ENCODE assay signal across 18 cellular contexts in the genomic region with DNA sequence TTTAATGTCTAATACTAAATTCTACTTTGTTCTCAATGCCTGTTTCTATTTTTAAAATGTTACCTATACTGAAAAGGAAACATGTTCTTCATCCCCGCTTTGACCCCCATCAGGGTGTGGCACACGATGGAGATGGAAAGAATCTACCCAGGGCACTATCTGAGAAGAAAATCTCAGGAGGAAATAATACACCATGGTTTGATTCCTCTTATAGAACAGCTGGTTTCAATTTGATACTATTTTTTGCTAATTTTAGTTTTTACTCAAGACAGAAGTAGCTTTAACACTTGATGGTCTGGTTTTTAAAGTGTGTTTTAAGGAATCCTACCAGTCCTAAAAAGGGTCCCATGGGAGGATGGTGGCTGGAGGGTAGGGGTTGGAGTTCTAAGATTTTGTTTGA. TPM values are rescaled to one million over a fixed set of nuclear protein-coding genes. Genes with fewer than 3 reads are reported as not detected.
DNase-seq lines count a peak whose midpoint lies in the region; ATAC-seq and TF ChIP-seq lines count a peak whose summit lies in the region.
"Had no signal": no experiment of that assay in that cellular context is flagged by ENCODE, and none has a peak within 500 bp of the region (broad histone marks: within the 10 kb centered on the region; RNA-seq: fewer than 3 reads in every experiment).

No MANE protein-coding gene starts in this region.

- H3K36me3 ChIP-seq in BLaER1 (no peaks in the 10 kb centered on the region), endodermal cell (ENCODE audit: control insufficient read depth, insufficient read depth, low read length) (no peaks in the 10 kb centered on the region)
- H3K36me3 ChIP-seq: HAP-1 had no signal

- H3K9me3 Mint-ChIP-seq in HFFc6 (no peaks in the 10 kb centered on the region), osteocyte (ENCODE audit: unreplicated experiment) (no peaks in the 10 kb centered on the region), endodermal cell (peaks cover 6% of the 10 kb centered on the region)
- H3K9me3 Mint-ChIP-seq: CD8-positive, alpha-beta T cell had no signal

- H3K4me3 ChIP-seq in BLaER1 (no peak overlapping the region), endodermal cell (ENCODE audit: low read length) (no peak overlapping the region), dorsolateral prefrontal cortex (no peak overlapping the region)
- H3K4me3 ChIP-seq: A549, GM23248, HAP-1 had no signal

- 89 to 100% methylated on average over 2 of the region's 2 CpGs for WGBS in endodermal cell (ENCODE audit: insufficient coverage in 1 of 2, insufficient read length in 1 of 2), 2 experiments

- H3K36me3 Mint-ChIP-seq in HFFc6 (ENCODE audit: low read depth) (peaks cover 14% of the 10 kb centered on the region), osteocyte (ENCODE audit: unreplicated experiment) (peaks cover 43% of the 10 kb centered on the region), endodermal cell (ENCODE audit: low read depth) (peaks cover 30% of the 10 kb centered on the region)
- H3K36me3 Mint-ChIP-seq: CD8-positive, alpha-beta T cell; IgD-negative memory B cell had no signal

- peak; percentile 68 for ATAC-seq in SK-N-SH treated with all-trans-retinoic acid at 6 μM for 48 hours
- ATAC-seq: A549; CD8-positive, alpha-beta T cell; HepG2 had no signal

- peak overlapping the region; percentile 31 for H3K4me2 ChIP-seq in BLaER1
- H3K4me2 ChIP-seq: A549 had no signal

- H3K9me3 ChIP-seq in BLaER1 (peaks cover 36% of the 10 kb centered on the region), endodermal cell (ENCODE audit: control insufficient read depth, low read length) (peaks cover 6% of the 10 kb centered on the region)
- H3K9me3 ChIP-seq: A549, HAP-1 had no signal

- H3K27ac Mint-ChIP-seq in HFFc6 (peak overlapping the region; percentile 19; the same call in 1 of the 2 replicates), osteocyte (ENCODE audit: unreplicated experiment) (peak overlapping the region; percentile 46), endodermal cell (no peak overlapping the region)
- H3K27ac Mint-ChIP-seq: CD8-positive, alpha-beta T cell; IgD-negative memory B cell had no signal

- H3K27me3 Mint-ChIP-seq in HFFc6 (ENCODE audit: insufficient read depth) (peaks cover 4% of the 10 kb centered on the region; the same call in 1 of the 2 replicates), osteocyte (ENCODE audit: unreplicated experiment) (no peaks in the 10 kb centered on the region), endodermal cell (ENCODE audit: insufficient read depth) (peaks cover 17% of the 10 kb centered on the region)

- no peaks in the 10 kb centered on the region for H4K20me1 ChIP-seq in BLaER1

- H3K4me3 Mint-ChIP-seq in HFFc6: no peak overlapping the region
- no peak overlapping the region for H3K4me3 Mint-ChIP-seq in osteocyte (ENCODE audit: unreplicated experiment)
- no peak overlapping the region for H3K4me3 Mint-ChIP-seq in endodermal cell
- H3K4me3 Mint-ChIP-seq: CD8-positive, alpha-beta T cell; IgD-negative memory B cell had no signal

- H3K27ac ChIP-seq in BLaER1 (no peak overlapping the region), endodermal cell (ENCODE audit: low read depth, low read length) (no peak overlapping the region), dorsolateral prefrontal cortex (peak overlapping the region in 14 of 59 donors; percentile 14 to 80 (median 60))
- H3K27ac ChIP-seq: 22Rv1, A549, GM23248 had no signal

- H3K4me1 Mint-ChIP-seq in HFFc6 (ENCODE audit: low read depth) (peaks cover 88% of the 10 kb centered on the region), osteocyte (ENCODE audit: unreplicated experiment) (peaks cover 44% of the 10 kb centered on the region), endodermal cell (peaks cover 14% of the 10 kb centered on the region)

- no peak overlapping the region for H3K9ac ChIP-seq in BLaER1
- H3K9ac ChIP-seq in endodermal cell (ENCODE audit: extremely low read depth, low read length, poor library complexity, severe bottlenecking): no peak overlapping the region
- H3K9ac ChIP-seq: GM23248 had no signal

- H3K27me3 ChIP-seq in BLaER1 (no peaks in the 10 kb centered on the region), endodermal cell (ENCODE audit: control insufficient read depth, insufficient read depth, low read length, poor library complexity, severe bottlenecking) (peaks cover 27% of the 10 kb centered on the region), dorsolateral prefrontal cortex (no peaks in the 10 kb centered on the region)

- no peak for TF ChIP-seq CTCF in HFFc6 (IDR thresholded peaks at IDR 0.05)
- TF ChIP-seq CTCF in osteocyte (IDR thresholded peaks at IDR 0.05): no peak
- no peak for TF ChIP-seq CTCF in endodermal cell (conservative IDR thresholded peaks at IDR 0.05)
- no peak for TF ChIP-seq CTCF in dorsolateral prefrontal cortex (IDR thresholded peaks at IDR 0.05 in 54 of 56, conservative IDR thresholded peaks at IDR 0.05 in 2 of 56; ENCODE audit: low read depth in 1 of 56, partially characterized antibody in 56 of 56)

- H3K4me1 ChIP-seq in BLaER1: peaks cover 43% of the 10 kb centered on the region
- no peaks in the 10 kb centered on the region for H3K4me1 ChIP-seq in endodermal cell (ENCODE audit: control insufficient read depth, insufficient read depth, low read length)
- H3K4me1 ChIP-seq: A549 had no signal

- intact Hi-C loops in dorsolateral prefrontal cortex (cut with DNase I): no loop called here

- DNase-seq in HFFc6 (no peak), osteocyte (ENCODE audit: extremely low spot score, unreplicated experiment) (no peak), endodermal cell (no peak), DMS79 (lab: John Stamatoyannopoulos, UW) (no peak), dorsolateral prefrontal cortex (no peak)
- DNase-seq: AML-193; Calu3; CD8-positive, alpha-beta T cell; DND-41; KBM-7 had no signal

TF ChIP-seq in SK-N-SH treated with all-trans-retinoic acid at 6 μM for 48 hours, 23 proteins besides CTCF, POLR2A, EP300 and RAD21 (continues in another document):
- no peak for TF ChIP-seq TCF4 (CRISPR knock-in tag; IDR thresholded peaks at IDR 0.05; ENCODE audit: borderline replicate concordance)
- TF ChIP-seq GLIS3 (CRISPR knock-in tag; IDR thresholded peaks at IDR 0.05): no peak
- no peak for TF ChIP-seq SNAI2 (CRISPR knock-in tag; IDR thresholded peaks at IDR 0.05)
- TF ChIP-seq, protein P1, sequence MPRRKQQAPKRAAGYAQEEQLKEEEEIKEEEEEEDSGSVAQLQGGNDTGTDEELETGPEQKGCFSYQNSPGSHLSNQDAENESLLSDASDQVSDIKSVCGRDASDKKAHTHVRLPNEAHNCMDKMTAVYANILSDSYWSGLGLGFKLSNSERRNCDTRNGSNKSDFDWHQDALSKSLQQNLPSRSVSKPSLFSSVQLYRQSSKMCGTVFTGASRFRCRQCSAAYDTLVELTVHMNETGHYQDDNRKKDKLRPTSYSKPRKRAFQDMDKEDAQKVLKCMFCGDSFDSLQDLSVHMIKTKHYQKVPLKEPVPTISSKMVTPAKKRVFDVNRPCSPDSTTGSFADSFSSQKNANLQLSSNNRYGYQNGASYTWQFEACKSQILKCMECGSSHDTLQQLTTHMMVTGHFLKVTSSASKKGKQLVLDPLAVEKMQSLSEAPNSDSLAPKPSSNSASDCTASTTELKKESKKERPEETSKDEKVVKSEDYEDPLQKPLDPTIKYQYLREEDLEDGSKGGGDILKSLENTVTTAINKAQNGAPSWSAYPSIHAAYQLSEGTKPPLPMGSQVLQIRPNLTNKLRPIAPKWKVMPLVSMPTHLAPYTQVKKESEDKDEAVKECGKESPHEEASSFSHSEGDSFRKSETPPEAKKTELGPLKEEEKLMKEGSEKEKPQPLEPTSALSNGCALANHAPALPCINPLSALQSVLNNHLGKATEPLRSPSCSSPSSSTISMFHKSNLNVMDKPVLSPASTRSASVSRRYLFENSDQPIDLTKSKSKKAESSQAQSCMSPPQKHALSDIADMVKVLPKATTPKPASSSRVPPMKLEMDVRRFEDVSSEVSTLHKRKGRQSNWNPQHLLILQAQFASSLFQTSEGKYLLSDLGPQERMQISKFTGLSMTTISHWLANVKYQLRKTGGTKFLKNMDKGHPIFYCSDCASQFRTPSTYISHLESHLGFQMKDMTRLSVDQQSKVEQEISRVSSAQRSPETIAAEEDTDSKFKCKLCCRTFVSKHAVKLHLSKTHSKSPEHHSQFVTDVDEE (CRISPR knock-in tag; IDR thresholded peaks at IDR 0.05): no peak
- no peak for TF ChIP-seq ARNTL (CRISPR knock-in tag; IDR thresholded peaks at IDR 0.05; ENCODE audit: borderline replicate concordance, low read depth)
- TF ChIP-seq RARB (CRISPR knock-in tag; IDR thresholded peaks at IDR 0.05): no peak
- TF ChIP-seq ZFP30 (CRISPR knock-in tag; IDR thresholded peaks at IDR 0.05): no peak
- no peak for TF ChIP-seq ZFP3 (CRISPR knock-in tag; IDR thresholded peaks at IDR 0.05)
- TF ChIP-seq ZNF8 (CRISPR knock-in tag; IDR thresholded peaks at IDR 0.05): no peak
- no peak for TF ChIP-seq ZC3H10 (CRISPR knock-in tag; IDR thresholded peaks at IDR 0.05)
- TF ChIP-seq, protein P2, sequence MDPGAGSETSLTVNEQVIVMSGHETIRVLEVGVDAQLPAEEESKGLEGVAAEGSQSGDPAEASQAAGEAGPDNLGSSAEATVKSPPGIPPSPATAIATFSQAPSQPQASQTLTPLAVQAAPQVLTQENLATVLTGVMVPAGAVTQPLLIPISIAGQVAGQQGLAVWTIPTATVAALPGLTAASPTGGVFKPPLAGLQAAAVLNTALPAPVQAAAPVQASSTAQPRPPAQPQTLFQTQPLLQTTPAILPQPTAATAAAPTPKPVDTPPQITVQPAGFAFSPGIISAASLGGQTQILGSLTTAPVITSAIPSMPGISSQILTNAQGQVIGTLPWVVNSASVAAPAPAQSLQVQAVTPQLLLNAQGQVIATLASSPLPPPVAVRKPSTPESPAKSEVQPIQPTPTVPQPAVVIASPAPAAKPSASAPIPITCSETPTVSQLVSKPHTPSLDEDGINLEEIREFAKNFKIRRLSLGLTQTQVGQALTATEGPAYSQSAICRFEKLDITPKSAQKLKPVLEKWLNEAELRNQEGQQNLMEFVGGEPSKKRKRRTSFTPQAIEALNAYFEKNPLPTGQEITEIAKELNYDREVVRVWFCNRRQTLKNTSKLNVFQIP (CRISPR knock-in tag; IDR thresholded peaks at IDR 0.05; ENCODE audit: borderline replicate concordance, low read depth): no peak

RNA-seq across cellular contexts. Expression of a gene that starts 56.7 kb away (rescaled TPM):
- total RNA-seq in HFFc6 (2021; fragmentation: NEBNext Ultra II Directional; extraction: Animal tissue kit (Norgen Biotek cat#: 25700)): 10 to 100 TPM in 2 of 6 experiments, 1 to 10 TPM in 4; 7.0 to 20.9 (median 8.4) TPM
- 60.8 and 67.0 TPM in 2 replicates for total RNA-seq in osteocyte
- 10 to 100 TPM; 46.4 to 74.4 TPM for total RNA-seq in endodermal cell
- polyA plus RNA-seq in endodermal cell (2013, experiment 1 of 2): 5.9 TPM
- 5.6 TPM for polyA plus RNA-seq in endodermal cell (2013, experiment 2 of 2)
- total RNA-seq in dorsolateral prefrontal cortex: 10 to 100 TPM; 33.6 to 75.1 (median 58.9) TPM
- total RNA-seq: CD8-positive, alpha-beta T cell had no signal
- polyA plus RNA-seq: IgD-negative memory B cell had no signal
